ENCODE assay signal across 8 cellular contexts in the genomic region with DNA sequence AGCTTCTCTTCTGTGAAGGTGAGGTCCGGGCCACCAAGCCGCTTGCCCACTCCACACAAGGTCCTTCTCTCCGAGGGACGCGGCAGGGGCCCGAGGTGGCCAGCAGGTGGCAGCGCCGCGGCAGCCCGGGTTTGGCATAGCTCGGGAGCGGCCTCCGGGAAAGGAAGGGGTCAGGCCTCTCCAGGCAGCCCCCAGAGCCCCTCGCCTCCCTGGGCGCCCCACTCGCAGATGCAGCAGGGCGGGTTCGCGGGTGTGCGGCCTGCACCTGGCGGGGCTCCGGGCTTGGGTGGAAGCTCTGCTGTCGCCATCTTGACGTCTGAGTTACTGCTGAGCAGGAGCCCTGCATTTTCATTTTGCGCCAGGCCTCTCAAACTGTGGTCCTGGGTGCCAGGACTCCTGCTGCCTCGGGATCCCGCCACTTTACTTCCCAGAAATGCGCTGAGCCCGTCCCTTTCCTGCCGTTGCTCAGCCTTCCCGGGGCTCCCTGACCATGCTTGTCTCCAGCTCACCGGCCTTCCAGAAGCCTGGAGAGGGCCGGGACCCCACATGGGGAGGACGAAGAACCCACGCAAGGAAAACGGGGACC. TPM values are rescaled to one million over a fixed set of nuclear protein-coding genes. Genes with fewer than 3 reads are reported as not detected.
DNase-seq lines count a peak whose midpoint lies in the region; ATAC-seq and TF ChIP-seq lines count a peak whose summit lies in the region.

No MANE protein-coding gene starts in this region.

- no peaks in the 10 kb centered on the region for H3K27me3 ChIP-seq in right lobe of liver

- H3K36me3 ChIP-seq in right lobe of liver: no peaks in the 10 kb centered on the region

- TF ChIP-seq POLR2A in right lobe of liver (IDR thresholded peaks at IDR 0.05): no peak

- no peak overlapping the region for H3K27ac Mint-ChIP-seq in chondrocyte (ENCODE audit: unreplicated experiment)

- peak; percentile 91 for DNase-seq in D341Med (ENCODE audit: low spot score)
- peak; percentile 48 for DNase-seq in NCI-H1092 (lab: John Stamatoyannopoulos, UW)
- DNase-seq in activated CD4-positive, alpha-beta T cell treated with anti-CD3 and anti-CD28 coated beads for 4 hours: peak; percentile 68 to 71
- no peak for DNase-seq in chondrocyte (ENCODE audit: low spot score)
- DNase-seq in right lobe of liver: peak; percentile 81 to 85 (median 84)
- DNase-seq in stimulated activated CD4-positive, alpha-beta T cell treated with anti-CD3 and anti-CD28 coated beads, Interleukin-4, amount 100 ng/mL, for 4 hours: peak; percentile 60 to 74

- H3K27me3 Mint-ChIP-seq in chondrocyte (ENCODE audit: low read depth): no peaks in the 10 kb centered on the region

- peak; percentile 90 for TF ChIP-seq CTCF in chondrocyte (IDR thresholded peaks at IDR 0.05)
- peak; percentile 67 to 94 (median 94) for TF ChIP-seq CTCF in right lobe of liver (IDR thresholded peaks at IDR 0.05)

- WGBS in right lobe of liver (ENCODE audit: insufficient coverage, low coverage, low lambda C conversion rate, missing lambda C conversion rate): 18% methylated on average over 11 of the region's 36 CpGs

- ATAC-seq in GM21619 (IDR thresholded peaks at IDR 0.05; ENCODE audit: unreplicated experiment) (peak; percentile 74), right lobe of liver (peak; percentile 94 to 97 (median 94)), HG03196 (IDR thresholded peaks at IDR 0.05; ENCODE audit: unreplicated experiment) (no peak)

- H3K4me1 ChIP-seq in right lobe of liver: no peaks in the 10 kb centered on the region

- H3K4me1 Mint-ChIP-seq in chondrocyte (ENCODE audit: low read depth): no peaks in the 10 kb centered on the region

- peak overlapping the region; percentile 49 to 69 (median 67) for H3K27ac ChIP-seq in right lobe of liver

- intact Hi-C loops in right lobe of liver (cut with DNase I): no loop called here

- H3K4me3 Mint-ChIP-seq in chondrocyte (ENCODE audit: unreplicated experiment): no peak overlapping the region

- no peaks in the 10 kb centered on the region for H3K36me3 Mint-ChIP-seq in chondrocyte (ENCODE audit: low read depth)

- H3K9me3 Mint-ChIP-seq in chondrocyte (ENCODE audit: low read depth): no peaks in the 10 kb centered on the region

- peak overlapping the region; percentile 36 to 60 (median 46) for H3K4me3 ChIP-seq in right lobe of liver

- no peaks in the 10 kb centered on the region for H3K9me3 ChIP-seq in right lobe of liver

RNA-seq across cellular contexts. Expression of gene NCL, which starts 18.6 kb away (rescaled TPM):
- total RNA-seq in chondrocyte: 298 to 471 TPM (median 302 TPM) in 3 replicates
- 100 to 1,000 TPM in 5 of 6 experiments, 10 to 100 TPM in 1; 78.8 to 203 (median 146) TPM for total RNA-seq in right lobe of liver

RNA-seq across cellular contexts. Expression of gene NMUR1, which starts 47.3 kb away (rescaled TPM):
- total RNA-seq in chondrocyte: 0.10 TPM in 1 of 3 replicates, not detected in the others
- under 1 TPM; 0.11 to 0.66 (median 0.36) TPM for total RNA-seq in right lobe of liver
